In the genomic region with DNA sequence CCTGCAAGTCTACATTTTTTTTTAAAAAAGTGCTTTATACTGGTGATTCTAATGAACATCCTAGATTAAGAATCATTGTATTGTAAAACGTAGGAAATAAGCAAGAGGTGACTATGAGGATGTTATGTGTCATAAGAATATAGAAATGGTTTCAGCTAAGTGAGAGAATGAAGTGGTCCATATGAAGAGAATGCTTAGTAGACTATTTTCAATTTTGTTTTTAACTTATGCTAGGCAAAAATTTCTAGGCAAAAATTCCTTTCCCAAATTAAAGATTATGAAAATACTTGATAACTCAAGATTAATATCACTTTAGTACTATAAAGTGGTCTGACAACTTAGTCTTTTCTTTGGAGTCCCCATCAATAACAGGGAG, we compare ENCODE assay signal across 8 cellular contexts. TPM values are rescaled to one million over a fixed set of nuclear protein-coding genes. Genes with fewer than 3 reads are reported as not detected.
A peak's percentile ranks its signal among the peaks of the same experiment; 100 is the strongest.
DNase-seq lines count a peak whose midpoint lies in the region; ATAC-seq and TF ChIP-seq lines count a peak whose summit lies in the region.

No MANE protein-coding gene starts in this region.

- no peaks in the 10 kb centered on the region for H3K27me3 Mint-ChIP-seq in activated CD4-positive, alpha-beta memory T cell treated with anti-CD3 and anti-CD28 coated beads for 36 hours

- no peak for TF ChIP-seq POLR2A in gastroesophageal sphincter (IDR thresholded peaks at IDR 0.05)

- peaks cover 22% of the 10 kb centered on the region for H3K4me1 Mint-ChIP-seq in activated CD4-positive, alpha-beta memory T cell treated with anti-CD3 and anti-CD28 coated beads for 36 hours (ENCODE audit: low read depth)

- in situ Hi-C loops in HAP-1 (cut with MboI; ENCODE audit: low sequenced_read_pairs): no loop called here

- no peak for TF ChIP-seq CTCF in gastroesophageal sphincter (IDR thresholded peaks at IDR 0.05)

- peaks cover 6% of the 10 kb centered on the region; the same call in 1 of the 2 replicates for H3K4me1 ChIP-seq in HAP-1
- peaks cover 0 to 16% (median 0%) of the 10 kb centered on the region in 3 donors for H3K4me1 ChIP-seq in gastroesophageal sphincter

- H3K36me3 ChIP-seq in HAP-1 (replicated peaks): no peaks in the 10 kb centered on the region
- H3K36me3 ChIP-seq in gastroesophageal sphincter: peaks cover 0 to 2% of the 10 kb centered on the region in 2 donors

- no peaks in the 10 kb centered on the region for H3K27me3 ChIP-seq in HAP-1 (ENCODE audit: low read depth)
- H3K27me3 ChIP-seq in gastroesophageal sphincter: no peaks in the 10 kb centered on the region

- no peaks in the 10 kb centered on the region for H3K9me3 Mint-ChIP-seq in activated CD4-positive, alpha-beta memory T cell treated with anti-CD3 and anti-CD28 coated beads for 36 hours

- WGBS in gastroesophageal sphincter (ENCODE audit: low coverage in 1 of 2), 2 donors: 27 to 33% methylated on average over 1 of the region's 1 CpG

- peak overlapping the region; percentile 86 to 98 (median 90) for H3K27ac ChIP-seq in gastroesophageal sphincter
- H3K27ac ChIP-seq in skin epidermis: peak overlapping the region in 14 of 21 experiments; percentile 60 to 93 (median 86)

- CTCF ChIA-PET in activated CD4-positive, alpha-beta memory T cell treated with anti-CD3 and anti-CD28 coated beads for 36 hours (lab: Charles Lee): interaction anchor here (1.4 kb wide), 1 partner anchor 101 kb away, joined by 9 read pairs; no protein-coding TSS in a partner anchor

- H3K4me3 ChIP-seq in HAP-1: peak overlapping the region; percentile 61
- H3K4me3 ChIP-seq in gastroesophageal sphincter: peak overlapping the region; percentile 81 to 98
- peak overlapping the region; percentile 53 to 78 (median 64) for H3K4me3 ChIP-seq in skin epidermis

- H3K9me3 ChIP-seq in HAP-1 (no peaks in the 10 kb centered on the region), gastroesophageal sphincter (no peaks in the 10 kb centered on the region)

- peaks cover 2% of the 10 kb centered on the region for H3K36me3 Mint-ChIP-seq in activated CD4-positive, alpha-beta memory T cell treated with anti-CD3 and anti-CD28 coated beads for 36 hours

- peak overlapping the region; percentile 70 for H3K4me3 Mint-ChIP-seq in activated CD4-positive, alpha-beta memory T cell treated with anti-CD3 and anti-CD28 coated beads for 36 hours

- DNase-seq in HAP-1 (ENCODE audit: low spot score in 2 of 2) (no peak), superior temporal gyrus (ENCODE audit: extremely low spot score) (no peak)
- no peak for DNase-seq in activated CD4-positive, alpha-beta memory T cell treated with anti-CD3 and anti-CD28 coated beads for 36 hours
- no peak for DNase-seq in activated CD4-positive, alpha-beta T cell treated with anti-CD3 and anti-CD28 coated beads for 1 hour

- no peak for TF ChIP-seq EP300 in gastroesophageal sphincter (IDR thresholded peaks at IDR 0.05)

- H3K27ac Mint-ChIP-seq in activated CD4-positive, alpha-beta memory T cell treated with anti-CD3 and anti-CD28 coated beads for 36 hours: peak overlapping the region; percentile 81

- ATAC-seq in gastroesophageal sphincter: no peak
- no peak for ATAC-seq in HG02759 (IDR thresholded peaks at IDR 0.05; ENCODE audit: unreplicated experiment)
- ATAC-seq in GM18868 (IDR thresholded peaks at IDR 0.05; ENCODE audit: unreplicated experiment): no peak

- intact Hi-C loops in activated CD4-positive, alpha-beta memory T cell treated with anti-CD3 and anti-CD28 coated beads for 36 hours (cut with micrococcal nuclease): loop anchor here (1.0 to 10.0 kb wide), 2 partner anchors 26 to 128 kb away; no protein-coding TSS in a partner anchor

- POLR2A ChIA-PET in activated CD4-positive, alpha-beta memory T cell treated with anti-CD3 and anti-CD28 coated beads for 36 hours (lab: Charles Lee): interaction anchor here (1.2 kb wide), 1 partner anchor 101 kb away, joined by 3 read pairs; no protein-coding TSS in a partner anchor

RNA-seq across cellular contexts. Expression of a gene that starts 0.8 kb away (rescaled TPM):
- total RNA-seq in activated CD4-positive, alpha-beta memory T cell treated with anti-CD3 and anti-CD28 coated beads for 36 hours: 10 to 100 TPM; 27.2 to 27.7 TPM
- 10 to 100 TPM; 39.8 to 71.2 (median 61.1) TPM for total RNA-seq in gastroesophageal sphincter
